1 cellular context compared by ENCODE assay signal in the genomic region with DNA sequence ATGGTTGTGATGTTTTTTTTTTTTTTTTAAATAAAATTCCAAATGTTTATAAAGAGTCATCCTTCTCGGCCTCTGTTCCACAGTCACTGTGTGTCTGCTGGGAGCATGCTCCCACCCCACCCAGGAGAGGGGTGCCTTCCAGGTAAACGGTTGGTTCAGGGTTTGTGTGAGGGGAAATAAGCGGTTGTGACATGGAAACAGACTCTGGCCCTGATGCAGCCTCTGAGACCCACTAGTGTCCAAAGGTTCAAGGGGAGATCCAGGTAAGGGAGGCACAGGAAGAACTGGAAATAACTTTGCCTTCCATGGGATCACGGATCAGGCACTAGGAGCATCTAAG.
TF ChIP-seq lines count a peak whose summit lies in the region.

No MANE protein-coding gene starts in this region.

TF ChIP-seq in H1, 55 proteins besides CTCF, POLR2A, EP300 and RAD21:
- TF ChIP-seq RFX5 (IDR thresholded peaks at IDR 0.05; ENCODE audit: borderline replicate concordance, low read depth, low read length) (no peak), POLR2AphosphoS5 (IDR thresholded peaks at IDR 0.05; ENCODE audit: low read depth, low read length) (0 out of 2 replicates have a peak, but pooled peaks have one; percentile 91)
